ENCODE assay signal across 31 cellular contexts in the genomic region with DNA sequence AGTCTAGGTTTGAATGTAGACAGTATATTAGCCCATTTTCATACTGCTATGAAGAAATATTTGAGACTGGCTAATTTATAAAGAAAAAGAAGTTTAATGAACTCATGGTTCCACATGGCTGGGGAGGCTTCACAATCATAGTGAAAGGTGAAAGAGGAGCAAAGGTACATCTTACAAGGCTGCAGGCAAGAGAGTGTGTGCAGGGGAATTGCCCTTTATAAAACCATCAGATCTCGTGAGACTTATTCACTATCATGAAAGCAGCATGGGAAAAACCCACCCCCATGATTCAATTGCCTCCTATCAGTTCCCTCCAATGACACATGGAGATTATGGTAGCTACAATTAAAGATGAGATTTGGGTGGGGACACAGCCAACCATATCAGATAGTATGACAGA.
"Had no signal": no experiment of that assay in that cellular context is flagged by ENCODE, and none has a peak within 500 bp of the region (broad histone marks: within the 10 kb centered on the region; RNA-seq: fewer than 3 reads in every experiment).

No MANE protein-coding gene starts in this region.

- H3K27ac Mint-ChIP-seq: activated B cell treated with CpG ODN at 0.5 μM for 24 hours; activated CD4-positive, alpha-beta memory T cell treated with anti-CD3 and anti-CD28 coated beads for 36 hours; activated CD4-positive, alpha-beta T cell treated with anti-CD3 and anti-CD28 coated beads, Interleukin-2, amount 10 ng/mL, durations not matched to agents 24 days and 14 days; activated CD8-positive, alpha-beta T cell treated with anti-CD3 and anti-CD28 coated beads for 36 hours; activated naive CD8-positive, alpha-beta T cell; activated naive CD8-positive, alpha-beta T cell treated with anti-CD3 and anti-CD28 coated beads, Interleukin-2, amount 10 ng/mL, durations not matched to agents 7 days and 5 days; activated naive CD8-positive, alpha-beta T cell treated with anti-CD3 and anti-CD28 coated beads, Interleukin-2, amount 50 U/mL, for 24 hours; activated T-cell treated with anti-CD3 and anti-CD28 coated beads, Interleukin-2, amount 50 U/mL, for 24 hours; activated T-cell treated with anti-CD3 and anti-CD28 coated beads, Interleukin-2, amount 50 U/mL, for 72 hours; activated T-helper 1 cell treated with anti-CD3 and anti-CD28 coated beads, Interleukin-12 subunit alpha, Interleukin-12 subunit beta, Interleukin-2, Interleukin-4 antibody, amounts not matched to agents 30 ng/mL and 10 ng/mL and 1 ng/mL, durations not matched to agents 14 hours and 24 hours and 36 hours; activated T-helper 2 cell treated with anti-CD3 and anti-CD28 coated beads, Interferon-gamma antibody, Interleukin-2, Interleukin-4, amounts not matched to agents 10 μg/mL and 5 μg/mL and 100 μg/mL, durations not matched to agents 14 hours and 24 hours and 36 hours; brain; T-helper 1 cell treated with Interleukin-12 subunit alpha and Interleukin-12 subunit beta and Interleukin-4 antibody, amounts not matched to agents 30 μg/mL and 1 μg/mL, for 36 hours; T-helper 2 cell treated with Interferon-gamma antibody and Interleukin-4, amounts not matched to agents 5 μg/mL and 100 μg/mL, for 36 hours had no signal

- H3K4me3 Mint-ChIP-seq: activated B cell treated with CpG ODN at 0.5 μM for 24 hours; activated CD4-positive, alpha-beta memory T cell treated with anti-CD3 and anti-CD28 coated beads for 36 hours; activated CD4-positive, alpha-beta T cell treated with anti-CD3 and anti-CD28 coated beads, Interleukin-2, amount 10 ng/mL, durations not matched to agents 24 days and 14 days; activated CD8-positive, alpha-beta T cell treated with anti-CD3 and anti-CD28 coated beads for 36 hours; activated naive CD8-positive, alpha-beta T cell; activated naive CD8-positive, alpha-beta T cell treated with anti-CD3 and anti-CD28 coated beads, Interleukin-2, amount 10 ng/mL, durations not matched to agents 7 days and 5 days; activated naive CD8-positive, alpha-beta T cell treated with anti-CD3 and anti-CD28 coated beads, Interleukin-2, amount 50 U/mL, for 24 hours; activated T-cell treated with anti-CD3 and anti-CD28 coated beads, Interleukin-2, amount 50 U/mL, for 24 hours; activated T-cell treated with anti-CD3 and anti-CD28 coated beads, Interleukin-2, amount 50 U/mL, for 72 hours; activated T-helper 1 cell treated with anti-CD3 and anti-CD28 coated beads, Interleukin-12 subunit alpha, Interleukin-12 subunit beta, Interleukin-2, Interleukin-4 antibody, amounts not matched to agents 30 ng/mL and 10 ng/mL and 1 ng/mL, durations not matched to agents 14 hours and 24 hours and 36 hours; brain; central memory CD8-positive, alpha-beta T cell; T-helper 1 cell treated with Interleukin-12 subunit alpha and Interleukin-12 subunit beta and Interleukin-4 antibody, amounts not matched to agents 30 μg/mL and 1 μg/mL, for 36 hours; T-helper 2 cell treated with Interferon-gamma antibody and Interleukin-4, amounts not matched to agents 5 μg/mL and 100 μg/mL, for 36 hours had no signal

- H3K4me1 Mint-ChIP-seq: activated B cell treated with CpG ODN at 0.5 μM for 24 hours, brain had no signal

- DNase-seq: activated B cell treated with CpG ODN at 0.5 μM for 24 hours; activated CD4-positive, alpha-beta memory T cell treated with anti-CD3 and anti-CD28 coated beads for 36 hours; activated CD4-positive, alpha-beta T cell treated with anti-CD3 and anti-CD28 coated beads, Interleukin-2, amount 50 U/mL, for 1 hour; activated CD4-positive, alpha-beta T cell treated with anti-CD3 and anti-CD28 coated beads, Interleukin-2, amount 50 U/mL, for 4 hours; activated CD4-positive, CD25-positive, alpha-beta regulatory T cell treated with anti-CD3 and anti-CD28 coated beads, Interleukin-2, amount 50 U/mL, for 72 hours; activated CD8-positive, alpha-beta memory T cell treated with anti-CD3 and anti-CD28 coated beads, Interleukin-2, amount 50 U/mL, for 4 hours; activated CD8-positive, alpha-beta T cell treated with anti-CD3 and anti-CD28 coated beads for 36 hours; activated effector memory CD4-positive, alpha-beta T cell treated with Interleukin-2 at 50 U/mL for 16 hours; activated gamma-delta T cell; activated naive CD4-positive, alpha-beta T cell treated with anti-CD3 and anti-CD28 coated beads, Interleukin-2, amount 50 U/mL, for 16 hours; activated naive CD4-positive, alpha-beta T cell treated with Interleukin-2 at 50 U/mL for 16 hours; activated naive CD8-positive, alpha-beta T cell treated with anti-CD3 and anti-CD28 coated beads, Interleukin-2, amount 10 ng/mL, durations not matched to agents 7 days and 5 days; activated naive CD8-positive, alpha-beta T cell treated with anti-CD3 and anti-CD28 coated beads, Interleukin-2, amount 50 U/mL, for 24 hours; activated T-cell treated with anti-CD3 and anti-CD28 coated beads for 4 hours; activated T-cell treated with anti-CD3 and anti-CD28 coated beads, Interleukin-2, amount 50 U/mL, for 24 hours; activated T-cell treated with anti-CD3 and anti-CD28 coated beads, Interleukin-2, amount 50 U/mL, for 72 hours; amygdala; anterior cingulate cortex; caudate nucleus; cerebellar nuclear complex; SW 1271; T-helper 1 cell; T-helper 9 cell had no signal

- ATAC-seq: activated CD8-positive, alpha-beta T cell treated with anti-CD3 and anti-CD28 coated beads for 36 hours; activated naive CD8-positive, alpha-beta T cell treated with anti-CD3 and anti-CD28 coated beads, Interleukin-2, amount 50 U/mL, for 24 hours had no signal

- H3K36me3 Mint-ChIP-seq: activated naive CD8-positive, alpha-beta T cell; activated naive CD8-positive, alpha-beta T cell treated with anti-CD3 and anti-CD28 coated beads, Interleukin-2, amount 10 ng/mL, durations not matched to agents 7 days and 5 days; brain had no signal

- H3K9me3 Mint-ChIP-seq: activated B cell treated with CpG ODN at 0.5 μM for 24 hours; activated T-helper 1 cell treated with anti-CD3 and anti-CD28 coated beads, Interleukin-12 subunit alpha, Interleukin-12 subunit beta, Interleukin-2, Interleukin-4 antibody, amounts not matched to agents 30 ng/mL and 10 ng/mL and 1 ng/mL, durations not matched to agents 14 hours and 24 hours and 36 hours; brain; central memory CD8-positive, alpha-beta T cell had no signal

- H3K27me3 Mint-ChIP-seq: activated B cell treated with CpG ODN at 0.5 μM for 24 hours; activated CD4-positive, alpha-beta memory T cell treated with anti-CD3 and anti-CD28 coated beads for 36 hours; activated CD4-positive, alpha-beta T cell treated with anti-CD3 and anti-CD28 coated beads, Interleukin-2, amount 10 ng/mL, durations not matched to agents 24 days and 14 days; activated CD8-positive, alpha-beta T cell treated with anti-CD3 and anti-CD28 coated beads for 36 hours; activated naive CD8-positive, alpha-beta T cell; activated naive CD8-positive, alpha-beta T cell treated with anti-CD3 and anti-CD28 coated beads, Interleukin-2, amount 10 ng/mL, durations not matched to agents 7 days and 5 days; activated naive CD8-positive, alpha-beta T cell treated with anti-CD3 and anti-CD28 coated beads, Interleukin-2, amount 50 U/mL, for 24 hours; activated T-cell treated with anti-CD3 and anti-CD28 coated beads, Interleukin-2, amount 50 U/mL, for 24 hours had no signal
